ENCODE assay signal across 28 cellular contexts in genomic region chr3:87755852-87756251, GRCh38. TPM values are rescaled to one million over a fixed set of nuclear protein-coding genes. Genes with fewer than 3 reads are reported as not detected.
"Had no signal": no experiment of that assay in that cellular context is flagged by ENCODE, and none has a peak within 500 bp of the region (broad histone marks: within the 10 kb centered on the region; RNA-seq: fewer than 3 reads in every experiment).

No MANE protein-coding gene starts in this region.

- H3K4me1 ChIP-seq: colonic mucosa, esophagus muscularis mucosa, esophagus squamous epithelium, foreskin keratinocyte, gastrocnemius medialis, gastroesophageal sphincter, heart left ventricle, heart right ventricle had no signal

- FAIRE-seq: endothelial cell of umbilical vein had no signal

- H3K36me3 ChIP-seq: colonic mucosa, esophagus muscularis mucosa, esophagus squamous epithelium, gastrocnemius medialis, gastroesophageal sphincter, heart left ventricle, heart right ventricle had no signal

- H3K27me3 ChIP-seq: colonic mucosa, dorsolateral prefrontal cortex, esophagus muscularis mucosa, esophagus squamous epithelium, foreskin keratinocyte, gastrocnemius medialis, gastroesophageal sphincter, heart left ventricle, heart right ventricle had no signal

- H3K9me3 ChIP-seq: esophagus muscularis mucosa, gastrocnemius medialis had no signal

- ATAC-seq: effector memory CD8-positive, alpha-beta T cell; esophagus mucosa; foreskin keratinocyte; gastrocnemius medialis; gastroesophageal sphincter; heart left ventricle; heart right ventricle had no signal

- H3K4me3 ChIP-seq: colonic mucosa, coronary artery, dorsolateral prefrontal cortex, esophagus muscularis mucosa, esophagus squamous epithelium, gastrocnemius medialis, gastroesophageal sphincter, heart left ventricle, heart right ventricle had no signal

- DNase-seq: colonic mucosa; cortex of kidney; dermis blood vessel endothelial cell; dorsolateral prefrontal cortex; effector CD4-positive, alpha-beta T cell; effector CD8-positive, alpha-beta T cell; effector memory CD4-positive, alpha-beta T cell; effector memory CD8-positive, alpha-beta T cell; endodermal cell; erythroblast; esophagus squamous epithelium; foreskin fibroblast; foreskin keratinocyte; foreskin melanocyte; gastrocnemius medialis; glutamatergic neuron; head of caudate nucleus; heart left ventricle; heart right ventricle had no signal

- H3K27ac ChIP-seq: colonic mucosa, coronary artery, dorsolateral prefrontal cortex, epithelial cell of prostate, esophagus muscularis mucosa, esophagus squamous epithelium, foreskin keratinocyte, gastrocnemius medialis, gastroesophageal sphincter, heart left ventricle, heart right ventricle had no signal

RNA-seq across cellular contexts. Expression of gene HTR1F, which starts 36.7 kb away (rescaled TPM):
- total RNA-seq: dermis blood vessel endothelial cell, dermis microvascular lymphatic vessel endothelial cell, endothelial cell of umbilical vein, epithelial cell of proximal tubule, esophagus mucosa, fibroblast of lung, foreskin keratinocyte had no signal
- polyA plus RNA-seq: endothelial cell of umbilical vein, foreskin keratinocyte had no signal
